ENCODE assay signal across 1 cellular context in the genomic region with DNA sequence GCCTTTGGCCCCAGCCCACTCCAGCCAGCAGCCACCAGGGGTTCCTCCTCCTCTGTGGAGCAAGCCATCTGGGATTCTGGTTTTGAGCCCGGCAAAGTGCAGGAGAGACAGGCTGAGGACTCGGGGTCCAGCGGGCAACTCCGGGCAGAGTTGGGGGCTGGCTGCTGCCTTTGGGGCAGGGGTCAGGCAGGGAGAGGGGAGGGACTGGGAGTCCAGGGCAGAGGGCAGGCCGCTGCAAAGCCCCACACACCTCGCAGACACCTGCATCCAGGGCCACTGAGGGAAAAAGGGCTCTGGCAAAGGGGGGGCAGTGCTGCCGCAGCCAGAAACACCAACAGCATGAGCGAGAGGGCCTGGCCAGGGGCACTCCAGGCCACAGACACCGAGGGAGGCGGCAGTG.
A peak's percentile ranks its signal among the peaks of the same experiment; 100 is the strongest.
TF ChIP-seq lines count a peak whose summit lies in the region.

No MANE protein-coding gene starts in this region.

TF ChIP-seq in HepG2, 621 proteins besides CTCF, POLR2A, EP300 and RAD21:
- TF ChIP-seq ZNF232 (CRISPR knock-in tag; IDR thresholded peaks at IDR 0.05; ENCODE audit: borderline replicate concordance): no peak
- TF ChIP-seq NONO (IDR thresholded peaks at IDR 0.05): no peak
- no peak for TF ChIP-seq NONO (CRISPR knock-in tag; conservative IDR thresholded peaks at IDR 0.05)
- TF ChIP-seq SALL1 (CRISPR knock-in tag; IDR thresholded peaks at IDR 0.05): 0 out of 2 replicates have a peak, but pooled peaks have one; percentile 10
- TF ChIP-seq, protein P1, sequence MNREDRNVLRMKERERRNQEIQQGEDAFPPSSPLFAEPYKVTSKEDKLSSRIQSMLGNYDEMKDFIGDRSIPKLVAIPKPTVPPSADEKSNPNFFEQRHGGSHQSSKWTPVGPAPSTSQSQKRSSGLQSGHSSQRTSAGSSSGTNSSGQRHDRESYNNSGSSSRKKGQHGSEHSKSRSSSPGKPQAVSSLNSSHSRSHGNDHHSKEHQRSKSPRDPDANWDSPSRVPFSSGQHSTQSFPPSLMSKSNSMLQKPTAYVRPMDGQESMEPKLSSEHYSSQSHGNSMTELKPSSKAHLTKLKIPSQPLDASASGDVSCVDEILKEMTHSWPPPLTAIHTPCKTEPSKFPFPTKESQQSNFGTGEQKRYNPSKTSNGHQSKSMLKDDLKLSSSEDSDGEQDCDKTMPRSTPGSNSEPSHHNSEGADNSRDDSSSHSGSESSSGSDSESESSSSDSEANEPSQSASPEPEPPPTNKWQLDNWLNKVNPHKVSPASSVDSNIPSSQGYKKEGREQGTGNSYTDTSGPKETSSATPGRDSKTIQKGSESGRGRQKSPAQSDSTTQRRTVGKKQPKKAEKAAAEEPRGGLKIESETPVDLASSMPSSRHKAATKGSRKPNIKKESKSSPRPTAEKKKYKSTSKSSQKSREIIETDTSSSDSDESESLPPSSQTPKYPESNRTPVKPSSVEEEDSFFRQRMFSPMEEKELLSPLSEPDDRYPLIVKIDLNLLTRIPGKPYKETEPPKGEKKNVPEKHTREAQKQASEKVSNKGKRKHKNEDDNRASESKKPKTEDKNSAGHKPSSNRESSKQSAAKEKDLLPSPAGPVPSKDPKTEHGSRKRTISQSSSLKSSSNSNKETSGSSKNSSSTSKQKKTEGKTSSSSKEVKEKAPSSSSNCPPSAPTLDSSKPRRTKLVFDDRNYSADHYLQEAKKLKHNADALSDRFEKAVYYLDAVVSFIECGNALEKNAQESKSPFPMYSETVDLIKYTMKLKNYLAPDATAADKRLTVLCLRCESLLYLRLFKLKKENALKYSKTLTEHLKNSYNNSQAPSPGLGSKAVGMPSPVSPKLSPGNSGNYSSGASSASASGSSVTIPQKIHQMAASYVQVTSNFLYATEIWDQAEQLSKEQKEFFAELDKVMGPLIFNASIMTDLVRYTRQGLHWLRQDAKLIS (CRISPR knock-in tag; IDR thresholded peaks at IDR 0.05): no peak
- 0 out of 2 replicates have a peak, but pooled peaks have one; percentile 39 for TF ChIP-seq EZH2 (conservative IDR thresholded peaks at IDR 0.05; ENCODE audit: low read depth, low read length)
- no peak for TF ChIP-seq ZSCAN20 (CRISPR knock-in tag; IDR thresholded peaks at IDR 0.05; ENCODE audit: borderline replicate concordance)
- TF ChIP-seq, protein P2, sequence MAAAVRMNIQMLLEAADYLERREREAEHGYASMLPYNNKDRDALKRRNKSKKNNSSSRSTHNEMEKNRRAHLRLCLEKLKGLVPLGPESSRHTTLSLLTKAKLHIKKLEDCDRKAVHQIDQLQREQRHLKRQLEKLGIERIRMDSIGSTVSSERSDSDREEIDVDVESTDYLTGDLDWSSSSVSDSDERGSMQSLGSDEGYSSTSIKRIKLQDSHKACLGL (CRISPR knock-in tag; IDR thresholded peaks at IDR 0.05): peak; percentile 37; the same call in 1 of the 2 replicates
TF ChIP-seq in HepG2: peak in this region for 3.
